Comparison of ENCODE assay signal across 13 cellular contexts in genomic region chr11:121415861-121416260, GRCh38. TPM values are rescaled to one million over a fixed set of nuclear protein-coding genes. Genes with fewer than 3 reads are reported as not detected.
DNase-seq lines count a peak whose midpoint lies in the region; ATAC-seq and TF ChIP-seq lines count a peak whose summit lies in the region.
"Had no signal": no experiment of that assay in that cellular context is flagged by ENCODE, and none has a peak within 500 bp of the region (broad histone marks: within the 10 kb centered on the region; RNA-seq: fewer than 3 reads in every experiment).

No MANE protein-coding gene starts in this region.

- peak overlapping the region; percentile 17 for H3K27ac Mint-ChIP-seq in activated CD4-positive, alpha-beta T cell treated with anti-CD3 and anti-CD28 coated beads for 36 hours
- peak overlapping the region; percentile 63 to 84 for H3K27ac Mint-ChIP-seq in natural killer cell
- H3K27ac Mint-ChIP-seq: nephron, WTC11 had no signal

- DNase-seq in activated CD4-positive, alpha-beta T cell treated with anti-CD3 and anti-CD28 coated beads for 36 hours = no peak
- no peak for DNase-seq in activated CD4-positive, alpha-beta T cell treated with anti-CD3 and anti-CD28 coated beads, Interleukin-2, amount 50 U/mL, for 1 hour
- DNase-seq in NCI-H446 treated with DMSO at 0.1 percent for 48 hours (lab: John Stamatoyannopoulos, UW) (peak; percentile 35), epithelial cell of esophagus (ENCODE audit: low read depth) (peak; percentile 49), natural killer cell (no peak), mesenteric fat pad (ENCODE audit: low spot score) (no peak), OCI-M1 (lab: John Stamatoyannopoulos, UW) (no peak), NCI-H1092 (lab: John Stamatoyannopoulos, UW) (no peak)
- DNase-seq: DMS53, retina had no signal

- no peak overlapping the region for H3K4me3 Mint-ChIP-seq in activated CD4-positive, alpha-beta T cell treated with anti-CD3 and anti-CD28 coated beads for 36 hours
- no peak overlapping the region for H3K4me3 Mint-ChIP-seq in natural killer cell
- H3K4me3 Mint-ChIP-seq: nephron, WTC11 had no signal

- H3K9me3 Mint-ChIP-seq in activated CD4-positive, alpha-beta T cell treated with anti-CD3 and anti-CD28 coated beads for 36 hours (ENCODE audit: low read depth) = no peaks in the 10 kb centered on the region
- no peaks in the 10 kb centered on the region for H3K9me3 Mint-ChIP-seq in natural killer cell
- H3K9me3 Mint-ChIP-seq: nephron, WTC11 had no signal

- intact Hi-C loops in activated CD4-positive, alpha-beta T cell treated with anti-CD3 and anti-CD28 coated beads for 36 hours (cut with DNase I, micrococcal nuclease) = loop anchor here in 1 of 2 experiments (5.0 kb wide), 1 partner anchor 89 kb away; no protein-coding TSS in a partner anchor
- intact Hi-C loops in natural killer cell (cut with micrococcal nuclease) = loop anchor here (5.0 kb wide), 1 partner anchor 49 kb away; no protein-coding TSS in a partner anchor

- POLR2A ChIA-PET in activated CD4-positive, alpha-beta T cell treated with anti-CD3 and anti-CD28 coated beads for 36 hours (lab: Charles Lee) = no interaction called here

- TF ChIP-seq CTCF in epithelial cell of esophagus (IDR thresholded peaks at IDR 0.05; ENCODE audit: insufficient read depth, low read depth, low read length, missing control alignments) = no peak
- no peak for TF ChIP-seq CTCF in natural killer cell (IDR thresholded peaks at IDR 0.05)

- H3K36me3 Mint-ChIP-seq in activated CD4-positive, alpha-beta T cell treated with anti-CD3 and anti-CD28 coated beads for 36 hours (ENCODE audit: low read depth) = no peaks in the 10 kb centered on the region
- H3K36me3 Mint-ChIP-seq in natural killer cell = no peaks in the 10 kb centered on the region
- H3K36me3 Mint-ChIP-seq: WTC11 had no signal

- no peak for ATAC-seq in activated CD4-positive, alpha-beta T cell treated with anti-CD3 and anti-CD28 coated beads for 36 hours
- no peak for ATAC-seq in natural killer cell
- ATAC-seq: WTC11 had no signal

- H3K27me3 Mint-ChIP-seq in activated CD4-positive, alpha-beta T cell treated with anti-CD3 and anti-CD28 coated beads for 36 hours = no peaks in the 10 kb centered on the region
- H3K27me3 Mint-ChIP-seq in natural killer cell (ENCODE audit: low read depth in 2 of 2) = no peaks in the 10 kb centered on the region

- CTCF ChIA-PET in activated CD4-positive, alpha-beta T cell treated with anti-CD3 and anti-CD28 coated beads for 36 hours (lab: Charles Lee) = interaction anchor here (0.6 to 1.6 kb wide), 3 partner anchors 14 to 1438 kb away, joined by 3 to 4 read pairs (median 3); no protein-coding TSS in a partner anchor

- no peak overlapping the region for H3K4me3 ChIP-seq in epithelial cell of esophagus (ENCODE audit: low read length)
- H3K4me3 ChIP-seq: upper lobe of left lung had no signal

- peaks cover 68% of the 10 kb centered on the region for H3K4me1 Mint-ChIP-seq in activated CD4-positive, alpha-beta T cell treated with anti-CD3 and anti-CD28 coated beads for 36 hours
- H3K4me1 Mint-ChIP-seq in natural killer cell = peaks cover 29 to 42% of the 10 kb centered on the region in 2 donors

RNA-seq across cellular contexts. Expression of gene SORL1, which starts 36.3 kb away (rescaled TPM):
- total RNA-seq in activated CD4-positive, alpha-beta T cell treated with anti-CD3 and anti-CD28 coated beads for 36 hours = 10 to 100 TPM; 53.5 to 68.0 TPM
- total RNA-seq in natural killer cell (100 to 1,000 TPM; 386 to 519 (median 456) TPM), mesenteric fat pad (31.8 TPM)

Comparison
In these comparisons a context has a peak if more than half of its experiments do, and no peak if none do; other contexts are left out.
1. DNase-seq: peak in NCI-H446 treated with DMSO at 0.1 percent for 48 hours (single experiment) and epithelial cell of esophagus (single experiment); none in activated CD4-positive, alpha-beta T cell treated with anti-CD3 and anti-CD28 coated beads for 36 hours (single experiment), activated CD4-positive, alpha-beta T cell treated with anti-CD3 and anti-CD28 coated beads, Interleukin-2, amount 50 U/mL, for 1 hour (single experiment), natural killer cell (single experiment), mesenteric fat pad (single experiment), OCI-M1 (single experiment) and NCI-H1092 (single experiment).
2. RNA of gene SORL1, which starts 36.3 kb away (total RNA-seq): 386 to 519 TPM in natural killer cell; 53.5 to 68.0 TPM in activated CD4-positive, alpha-beta T cell treated with anti-CD3 and anti-CD28 coated beads for 36 hours and 31.8 TPM in mesenteric fat pad (single experiment); every median in the first group is over 4 times any median in the second.